Comparison of ENCODE assay signal across 10 cellular contexts in the genomic region with DNA sequence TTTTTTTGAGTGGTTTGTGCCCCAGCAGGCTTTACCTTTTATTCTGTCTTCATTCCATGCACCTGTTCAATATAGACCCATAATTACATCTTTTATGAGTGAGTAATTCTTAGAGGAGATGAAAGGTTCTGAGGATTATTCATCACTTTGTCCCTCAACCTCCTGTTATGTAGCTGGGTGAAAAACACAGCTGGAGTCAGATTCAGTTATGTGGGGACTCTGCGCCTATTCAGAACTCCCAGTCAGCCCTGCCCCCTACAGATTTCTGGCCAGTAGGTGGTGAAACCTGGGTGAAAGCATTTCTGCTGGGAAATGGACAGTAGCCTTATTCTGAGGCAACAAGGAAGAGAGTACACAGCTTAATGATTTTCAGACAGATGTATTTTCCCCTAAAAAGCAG.
DNase-seq lines count a peak whose midpoint lies in the region; ATAC-seq lines count a peak whose summit lies in the region.
"Had no signal": no experiment of that assay in that cellular context is flagged by ENCODE, and none has a peak within 500 bp of the region (broad histone marks: within the 10 kb centered on the region; RNA-seq: fewer than 3 reads in every experiment).

No MANE protein-coding gene starts in this region.

- peak overlapping the region; percentile 51 for H3K27ac ChIP-seq in substantia nigra (ENCODE audit: low read depth, low read length, poor library complexity, severe bottlenecking)

- H3K4me1 Mint-ChIP-seq in activated CD4-positive, alpha-beta T cell treated with anti-CD3 and anti-CD28 coated beads for 36 hours, result peaks cover 11% of the 10 kb centered on the region
- H3K4me1 Mint-ChIP-seq in activated CD4-positive, alpha-beta T cell treated with anti-CD3 and anti-CD28 coated beads, Interleukin-2, amount 10 ng/mL, durations not matched to agents 7 days and 5 days, result no peaks in the 10 kb centered on the region
- H3K4me1 Mint-ChIP-seq: natural killer cell had no signal

- H3K4me3 Mint-ChIP-seq in activated CD4-positive, alpha-beta T cell treated with anti-CD3 and anti-CD28 coated beads for 36 hours, result no peak overlapping the region
- no peak overlapping the region for H3K4me3 Mint-ChIP-seq in activated CD4-positive, alpha-beta T cell treated with anti-CD3 and anti-CD28 coated beads, Interleukin-2, amount 10 ng/mL, durations not matched to agents 7 days and 5 days
- H3K4me3 Mint-ChIP-seq: natural killer cell; T-helper 1 cell treated with Interleukin-12 subunit alpha and Interleukin-12 subunit beta and Interleukin-4 antibody, amounts not matched to agents 30 μg/mL and 1 μg/mL, for 36 hours had no signal

- H3K27ac Mint-ChIP-seq in activated CD4-positive, alpha-beta T cell treated with anti-CD3 and anti-CD28 coated beads for 36 hours, result no peak overlapping the region
- no peak overlapping the region for H3K27ac Mint-ChIP-seq in activated CD4-positive, alpha-beta T cell treated with anti-CD3 and anti-CD28 coated beads, Interleukin-2, amount 10 ng/mL, durations not matched to agents 7 days and 5 days
- H3K27ac Mint-ChIP-seq: natural killer cell; T-helper 1 cell treated with Interleukin-12 subunit alpha and Interleukin-12 subunit beta and Interleukin-4 antibody, amounts not matched to agents 30 μg/mL and 1 μg/mL, for 36 hours had no signal

- CTCF ChIA-PET in activated CD4-positive, alpha-beta T cell treated with anti-CD3 and anti-CD28 coated beads for 36 hours (lab: Charles Lee), result interaction anchor here (1.4 to 1.9 kb wide), 2 partner anchors 15 to 16 kb away, joined by 3 to 5 read pairs; no protein-coding TSS in a partner anchor
- CTCF ChIA-PET in activated CD4-positive, alpha-beta T cell treated with anti-CD3 and anti-CD28 coated beads, Interleukin-2, amount 10 ng/mL, durations not matched to agents 7 days and 5 days (lab: Charles Lee), result no interaction called here

- DNase-seq in activated CD4-positive, alpha-beta T cell treated with anti-CD3 and anti-CD28 coated beads for 36 hours, result no peak
- DNase-seq in activated CD4-positive, alpha-beta T cell treated with anti-CD3 and anti-CD28 coated beads, Interleukin-2, amount 10 ng/mL, durations not matched to agents 7 days and 5 days, result no peak
- DNase-seq in NCI-H2227 (lab: John Stamatoyannopoulos, UW; ENCODE audit: unreplicated experiment) (peak; percentile 35), left cardiac atrium (no peak), substantia nigra (lab: John Stamatoyannopoulos, UW) (no peak), NCI-H510A treated with DMSO at 0.1 percent for 48 hours (lab: John Stamatoyannopoulos, UW) (no peak), NCI-H526 treated with DMSO at 0.1 percent for 48 hours (lab: John Stamatoyannopoulos, UW) (no peak), Kasumi-1 (lab: John Stamatoyannopoulos, UW) (no peak)
- DNase-seq: natural killer cell had no signal

- H3K9me3 Mint-ChIP-seq in activated CD4-positive, alpha-beta T cell treated with anti-CD3 and anti-CD28 coated beads for 36 hours (ENCODE audit: low read depth), result no peaks in the 10 kb centered on the region
- no peaks in the 10 kb centered on the region for H3K9me3 Mint-ChIP-seq in activated CD4-positive, alpha-beta T cell treated with anti-CD3 and anti-CD28 coated beads, Interleukin-2, amount 10 ng/mL, durations not matched to agents 7 days and 5 days
- H3K9me3 Mint-ChIP-seq: natural killer cell; T-helper 1 cell treated with Interleukin-12 subunit alpha and Interleukin-12 subunit beta and Interleukin-4 antibody, amounts not matched to agents 30 μg/mL and 1 μg/mL, for 36 hours had no signal

- peaks cover 14% of the 10 kb centered on the region for H3K36me3 Mint-ChIP-seq in activated CD4-positive, alpha-beta T cell treated with anti-CD3 and anti-CD28 coated beads for 36 hours (ENCODE audit: low read depth)
- peaks cover 40% of the 10 kb centered on the region for H3K36me3 Mint-ChIP-seq in activated CD4-positive, alpha-beta T cell treated with anti-CD3 and anti-CD28 coated beads, Interleukin-2, amount 10 ng/mL, durations not matched to agents 7 days and 5 days (ENCODE audit: low read depth)
- H3K36me3 Mint-ChIP-seq: natural killer cell had no signal

- peak; percentile 26 for ATAC-seq in activated CD4-positive, alpha-beta T cell treated with anti-CD3 and anti-CD28 coated beads for 36 hours
- ATAC-seq in left cardiac atrium, result peak; percentile 20
- ATAC-seq: natural killer cell had no signal

- H3K27me3 Mint-ChIP-seq in activated CD4-positive, alpha-beta T cell treated with anti-CD3 and anti-CD28 coated beads for 36 hours, result no peaks in the 10 kb centered on the region
- no peaks in the 10 kb centered on the region for H3K27me3 Mint-ChIP-seq in activated CD4-positive, alpha-beta T cell treated with anti-CD3 and anti-CD28 coated beads, Interleukin-2, amount 10 ng/mL, durations not matched to agents 7 days and 5 days

- intact Hi-C loops in activated CD4-positive, alpha-beta T cell treated with anti-CD3 and anti-CD28 coated beads for 36 hours (cut with DNase I, micrococcal nuclease), result no loop called here
- intact Hi-C loops in left cardiac atrium (cut with DNase I), result loop anchor here in 1 of 2 donors (5.0 kb wide), 1 partner anchor 104 kb away; no protein-coding TSS in a partner anchor

- POLR2A ChIA-PET in activated CD4-positive, alpha-beta T cell treated with anti-CD3 and anti-CD28 coated beads for 36 hours (lab: Charles Lee), result no interaction called here
- POLR2A ChIA-PET in activated CD4-positive, alpha-beta T cell treated with anti-CD3 and anti-CD28 coated beads, Interleukin-2, amount 10 ng/mL, durations not matched to agents 7 days and 5 days (lab: Charles Lee), result no interaction called here
